ENCODE assay signal across 25 cellular contexts in the genomic region with DNA sequence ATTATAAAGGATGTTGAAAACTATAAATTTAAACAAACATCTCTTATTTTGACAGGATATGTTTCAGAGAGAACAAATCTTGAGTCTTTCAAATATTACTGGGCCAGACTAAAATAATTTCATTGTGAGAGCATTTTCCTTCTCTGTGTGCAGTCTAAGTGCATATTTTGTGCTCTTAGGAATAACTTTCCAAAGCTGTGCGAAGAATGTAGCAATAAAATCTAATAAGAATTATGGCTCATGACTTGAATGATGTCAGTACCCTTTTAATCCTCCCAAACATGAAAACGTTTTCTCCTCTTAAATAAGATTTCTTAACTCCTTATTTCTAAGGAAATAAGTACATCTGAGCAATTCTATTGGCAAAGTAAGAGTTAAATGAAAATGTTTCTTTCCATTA.
"Had no signal": no experiment of that assay in that cellular context is flagged by ENCODE, and none has a peak within 500 bp of the region (broad histone marks: within the 10 kb centered on the region; RNA-seq: fewer than 3 reads in every experiment).

No MANE protein-coding gene starts in this region.

- H3K9me3 ChIP-seq: esophagus muscularis mucosa, heart left ventricle, prostate gland, right lobe of liver, spleen, stomach, thyroid gland had no signal

- FAIRE-seq: urothelium cell line had no signal

- H3K4me3 ChIP-seq: esophagus muscularis mucosa, heart left ventricle, lung, prostate gland, right lobe of liver, spleen, stomach, thyroid gland had no signal

- H3K27ac ChIP-seq: epithelial cell of prostate, esophagus muscularis mucosa, parathyroid adenoma, prostate gland, right lobe of liver, spleen, stomach, thyroid gland had no signal

- H2AFZ ChIP-seq: parathyroid adenoma had no signal

- DNase-seq: effector memory CD8-positive, alpha-beta T cell; foreskin melanocyte; heart left ventricle; hippocampal formation; left colon; left ventricle myocardium superior; mesendoderm; naive B cell; occipital lobe; right lobe of liver; spleen; stimulated activated CD4-positive, alpha-beta T cell treated with anti-CD3 and anti-CD28 coated beads, Interleukin-15, amount 100 ng/mL, for 24 hours; stimulated activated CD4-positive, alpha-beta T cell treated with anti-CD3 and anti-CD28 coated beads, Interleukin-1b, Interleukin-23, amount 100 ng/mL, for 48 hours; stimulated activated naive CD4-positive, alpha-beta T cell; stomach; thyroid gland had no signal

- H3K9me3 Mint-ChIP-seq: dendritic cell treated with granulocyte-macrophage colony-stimulating factor and Interleukin-4, amounts not matched to agents 40 ng/mL and 50 ng/mL, for 4 days; type B pancreatic cell had no signal

- H3K36me3 Mint-ChIP-seq: naive B cell, type B pancreatic cell had no signal

- H3K27me3 ChIP-seq: esophagus muscularis mucosa, heart left ventricle, right lobe of liver, spleen, stomach, thyroid gland had no signal

- H3K4me1 Mint-ChIP-seq: naive B cell had no signal

- H3K4me3 Mint-ChIP-seq: dendritic cell treated with granulocyte-macrophage colony-stimulating factor and Interleukin-4, amounts not matched to agents 40 ng/mL and 50 ng/mL, for 4 days; effector memory CD8-positive, alpha-beta T cell; naive B cell; nephron; type B pancreatic cell had no signal

- H3K4me1 ChIP-seq: esophagus muscularis mucosa, parathyroid adenoma, right lobe of liver, spleen, stomach, thyroid gland had no signal

- H3K27ac Mint-ChIP-seq: dendritic cell treated with granulocyte-macrophage colony-stimulating factor and Interleukin-4, amounts not matched to agents 40 ng/mL and 50 ng/mL, for 4 days; effector memory CD8-positive, alpha-beta T cell; naive B cell; nephron; type B pancreatic cell had no signal

- H3K79me2 ChIP-seq: parathyroid adenoma had no signal

- H3K9ac ChIP-seq: parathyroid adenoma had no signal

- H3K27me3 Mint-ChIP-seq: dendritic cell treated with granulocyte-macrophage colony-stimulating factor and Interleukin-4, amounts not matched to agents 40 ng/mL and 50 ng/mL, for 4 days; effector memory CD8-positive, alpha-beta T cell had no signal

- H3K36me3 ChIP-seq: esophagus muscularis mucosa, heart left ventricle, prostate gland, right lobe of liver, spleen, stomach, thyroid gland had no signal
